17 cellular contexts compared by ENCODE assay signal in the genomic region with DNA sequence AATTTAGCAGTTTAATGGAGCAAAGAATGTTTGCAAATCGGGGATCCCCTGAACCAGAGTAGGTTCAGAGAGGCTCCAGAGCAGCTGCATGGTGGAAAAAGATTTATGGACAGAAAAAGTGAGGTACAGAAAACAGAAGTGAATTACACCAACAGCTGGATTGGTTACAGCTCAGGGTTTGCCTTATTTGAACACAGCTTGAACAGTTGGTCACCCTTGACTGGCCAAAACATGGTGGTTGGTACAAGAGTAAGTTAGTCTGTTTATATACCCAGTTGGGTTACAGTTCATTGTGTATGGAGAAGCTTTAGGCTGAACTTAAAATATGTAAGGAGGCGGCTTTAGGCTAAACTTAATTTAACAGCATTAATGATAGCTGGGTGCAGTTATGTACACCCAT.
"Had no signal": no experiment of that assay in that cellular context is flagged by ENCODE, and none has a peak within 500 bp of the region (broad histone marks: within the 10 kb centered on the region; RNA-seq: fewer than 3 reads in every experiment).

No MANE protein-coding gene starts in this region.

- ATAC-seq: activated CD8-positive, alpha-beta T cell treated with anti-CD3 and anti-CD28 coated beads, Interleukin-2, amount 10 ng/mL, durations not matched to agents 7 days and 5 days; activated naive CD4-positive, alpha-beta T cell treated with anti-CD3 and anti-CD28 coated beads, Interleukin-2, amount 50 U/mL, for 72 hours; foreskin keratinocyte; natural killer cell had no signal

- DNase-seq: activated CD4-positive, alpha-beta T cell treated with anti-CD3 and anti-CD28 coated beads, Interleukin-2, amount 50 U/mL, for 1 hour; activated CD4-positive, CD25-positive, alpha-beta regulatory T cell treated with anti-CD3 and anti-CD28 coated beads, Interleukin-2, amount 50 U/mL, for 72 hours; activated CD8-positive, alpha-beta T cell treated with anti-CD3 and anti-CD28 coated beads, Interleukin-2, amount 10 ng/mL, durations not matched to agents 7 days and 5 days; activated gamma-delta T cell; aorta; dermis blood vessel endothelial cell; effector CD8-positive, alpha-beta T cell; foreskin keratinocyte; glutamatergic neuron; kidney glomerular epithelial cell; left ventricle myocardium inferior; natural killer cell; spleen; stimulated activated CD4-positive, alpha-beta T cell treated with anti-CD3 and anti-CD28 coated beads, Interleukin-4, amount 100 ng/mL, for 1 hour; substantia nigra; tibial artery had no signal
